10 cellular contexts compared by ENCODE assay signal in the genomic region with DNA sequence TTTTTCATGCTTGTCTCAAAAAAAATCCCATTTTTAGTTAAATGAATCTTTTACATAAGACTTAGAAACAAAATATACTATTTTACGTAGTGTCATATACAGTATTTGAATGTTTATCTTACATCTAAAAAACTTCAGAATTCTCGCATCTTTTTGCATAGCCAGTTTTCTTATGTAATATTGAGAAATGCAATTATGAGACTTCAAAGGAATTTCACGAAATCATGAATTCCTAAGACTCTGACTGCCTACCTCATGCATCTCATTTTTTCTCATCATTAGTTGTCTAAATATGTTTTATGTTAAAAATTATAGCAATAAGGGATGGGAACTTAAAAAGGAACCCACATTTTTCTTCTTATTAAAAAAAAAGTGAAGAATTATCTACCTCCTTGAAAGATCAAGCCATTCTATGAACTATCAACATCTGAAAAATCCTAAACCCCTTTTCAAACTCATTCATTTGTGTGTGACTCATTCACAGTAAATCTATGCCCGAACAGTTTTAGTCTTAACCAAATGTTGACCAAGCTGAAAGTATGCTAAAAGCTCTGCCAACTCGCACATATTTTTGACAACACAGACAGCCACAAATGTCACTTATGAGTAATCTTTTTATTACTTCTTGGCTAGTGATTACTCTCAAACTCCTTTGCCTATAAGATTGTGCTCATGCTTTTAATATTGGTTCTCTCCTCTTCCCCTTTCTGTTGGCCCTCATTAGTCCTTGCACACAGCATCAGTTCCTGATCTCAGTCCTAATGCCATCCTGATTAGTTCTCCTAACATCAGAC.
A peak's percentile ranks its signal among the peaks of the same experiment; 100 is the strongest.
DNase-seq lines count a peak whose midpoint lies in the region; ATAC-seq and TF ChIP-seq lines count a peak whose summit lies in the region.
"Had no signal": no experiment of that assay in that cellular context is flagged by ENCODE, and none has a peak within 500 bp of the region (broad histone marks: within the 10 kb centered on the region; RNA-seq: fewer than 3 reads in every experiment).

No MANE protein-coding gene starts in this region.

- CTCF ChIA-PET in Caco-2 (lab: Charles Lee), result no interaction called here

- no peaks in the 10 kb centered on the region for H3K9me3 Mint-ChIP-seq in Caco-2 (ENCODE audit: unreplicated experiment)

- peak; percentile 71 for ATAC-seq in GM21737 (IDR thresholded peaks at IDR 0.05; ENCODE audit: unreplicated experiment)

- no peak for TF ChIP-seq RAD21 in Ishikawa (IDR thresholded peaks at IDR 0.05; ENCODE audit: low read depth)

- no peak overlapping the region for H3K27ac ChIP-seq in WERI-Rb-1
- H3K27ac ChIP-seq: dorsolateral prefrontal cortex had no signal

- H3K27me3 ChIP-seq in Caco-2 (replicated peaks; ENCODE audit: control insufficient read depth, insufficient read depth, low read length) (no peaks in the 10 kb centered on the region), WERI-Rb-1 (ENCODE audit: insufficient read depth, low read depth, severe bottlenecking) (no peaks in the 10 kb centered on the region)

- peaks cover 18% of the 10 kb centered on the region for H3K4me1 Mint-ChIP-seq in Caco-2 (ENCODE audit: low read depth, unreplicated experiment)

- TF ChIP-seq CTCF in Caco-2 (IDR thresholded peaks at IDR 0.05; ENCODE audit: insufficient read depth in 1 of 2, low read depth in 1 of 2, low read length in 1 of 2, severe bottlenecking in 1 of 2, unreplicated experiment in 1 of 2) (no peak), fibroblast of pulmonary artery (IDR thresholded peaks at IDR 0.05; ENCODE audit: low read length, missing control alignments) (no peak), WERI-Rb-1 (IDR thresholded peaks at IDR 0.05; ENCODE audit: low read depth, low read length) (no peak)

- intact Hi-C loops in Caco-2 (cut with micrococcal nuclease; ENCODE audit: unreplicated experiment), result loop anchor here (1.0 kb wide), 2 partner anchors 29 to 41 kb away; no protein-coding TSS in a partner anchor

- H3K9me3 ChIP-seq in Caco-2 (no peaks in the 10 kb centered on the region), WERI-Rb-1 (ENCODE audit: severe bottlenecking) (no peaks in the 10 kb centered on the region)

- peaks cover 14% of the 10 kb centered on the region; the same call in 1 of the 2 replicates for H3K4me1 ChIP-seq in Caco-2

- no peak overlapping the region for H3K4me3 Mint-ChIP-seq in Caco-2 (ENCODE audit: unreplicated experiment)

- H3K36me3 ChIP-seq in Caco-2 (ENCODE audit: control insufficient read depth, insufficient read depth, low read length) (no peaks in the 10 kb centered on the region), WERI-Rb-1 (no peaks in the 10 kb centered on the region)

- H3K27ac Mint-ChIP-seq in Caco-2 (ENCODE audit: unreplicated experiment), result peak overlapping the region; percentile 9

- no peak; the same call in 1 of the 2 replicates for TF ChIP-seq EP300 in Ishikawa (IDR thresholded peaks at IDR 0.05; ENCODE audit: borderline replicate concordance)

- POLR2A ChIA-PET in Caco-2 (lab: Charles Lee), result no interaction called here

- no peaks in the 10 kb centered on the region for H3K36me3 Mint-ChIP-seq in Caco-2 (ENCODE audit: insufficient read depth, unreplicated experiment)

- no peaks in the 10 kb centered on the region for H3K27me3 Mint-ChIP-seq in Caco-2 (ENCODE audit: insufficient read depth, unreplicated experiment)

- BruUV-seq in Caco-2 (replicated peaks; lab: Mats Ljungman, UMichigan), result no TSS peak

- H3K4me3 ChIP-seq in Caco-2 (ENCODE audit: low read depth, low read length) (no peak overlapping the region), fibroblast of pulmonary artery (replicated peaks; ENCODE audit: low read depth, low read length) (no peak overlapping the region), WERI-Rb-1 (ENCODE audit: low read depth, low read length) (no peak overlapping the region)
- H3K4me3 ChIP-seq: dorsolateral prefrontal cortex, skin epidermis had no signal

- DNase-seq in Caco-2 (peak in 1 of 2 experiments; percentile 37), fibroblast of pulmonary artery (ENCODE audit: low read depth) (peak; percentile 80), T-helper 9 cell (no peak), retina (no peak), WERI-Rb-1 (no peak)
- no peak for DNase-seq in stimulated activated naive CD4-positive, alpha-beta T cell treated with Interleukin-2 at 50 U/mL for 16 hours (lab: John Stamatoyannopoulos, UW)
- DNase-seq: dorsolateral prefrontal cortex had no signal

TF ChIP-seq in Ishikawa, 13 proteins besides CTCF, POLR2A, EP300 and RAD21:
- TF ChIP-seq TEAD4 (IDR thresholded peaks at IDR 0.05) (peak; percentile 27; the same call in 1 of the 2 replicates), CEBPB (IDR thresholded peaks at IDR 0.05) (no peak), NFIC (IDR thresholded peaks at IDR 0.05) (peak; percentile 58), EGR1 (IDR thresholded peaks at IDR 0.05) (no peak), TAF1 (IDR thresholded peaks at IDR 0.05; ENCODE audit: low read depth) (no peak)
- TF ChIP-seq, protein P1, sequence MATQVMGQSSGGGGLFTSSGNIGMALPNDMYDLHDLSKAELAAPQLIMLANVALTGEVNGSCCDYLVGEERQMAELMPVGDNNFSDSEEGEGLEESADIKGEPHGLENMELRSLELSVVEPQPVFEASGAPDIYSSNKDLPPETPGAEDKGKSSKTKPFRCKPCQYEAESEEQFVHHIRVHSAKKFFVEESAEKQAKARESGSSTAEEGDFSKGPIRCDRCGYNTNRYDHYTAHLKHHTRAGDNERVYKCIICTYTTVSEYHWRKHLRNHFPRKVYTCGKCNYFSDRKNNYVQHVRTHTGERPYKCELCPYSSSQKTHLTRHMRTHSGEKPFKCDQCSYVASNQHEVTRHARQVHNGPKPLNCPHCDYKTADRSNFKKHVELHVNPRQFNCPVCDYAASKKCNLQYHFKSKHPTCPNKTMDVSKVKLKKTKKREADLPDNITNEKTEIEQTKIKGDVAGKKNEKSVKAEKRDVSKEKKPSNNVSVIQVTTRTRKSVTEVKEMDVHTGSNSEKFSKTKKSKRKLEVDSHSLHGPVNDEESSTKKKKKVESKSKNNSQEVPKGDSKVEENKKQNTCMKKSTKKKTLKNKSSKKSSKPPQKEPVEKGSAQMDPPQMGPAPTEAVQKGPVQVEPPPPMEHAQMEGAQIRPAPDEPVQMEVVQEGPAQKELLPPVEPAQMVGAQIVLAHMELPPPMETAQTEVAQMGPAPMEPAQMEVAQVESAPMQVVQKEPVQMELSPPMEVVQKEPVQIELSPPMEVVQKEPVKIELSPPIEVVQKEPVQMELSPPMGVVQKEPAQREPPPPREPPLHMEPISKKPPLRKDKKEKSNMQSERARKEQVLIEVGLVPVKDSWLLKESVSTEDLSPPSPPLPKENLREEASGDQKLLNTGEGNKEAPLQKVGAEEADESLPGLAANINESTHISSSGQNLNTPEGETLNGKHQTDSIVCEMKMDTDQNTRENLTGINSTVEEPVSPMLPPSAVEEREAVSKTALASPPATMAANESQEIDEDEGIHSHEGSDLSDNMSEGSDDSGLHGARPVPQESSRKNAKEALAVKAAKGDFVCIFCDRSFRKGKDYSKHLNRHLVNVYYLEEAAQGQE (IDR thresholded peaks at IDR 0.05; ENCODE audit: low read depth), result no peak
- TF ChIP-seq, protein P2, sequence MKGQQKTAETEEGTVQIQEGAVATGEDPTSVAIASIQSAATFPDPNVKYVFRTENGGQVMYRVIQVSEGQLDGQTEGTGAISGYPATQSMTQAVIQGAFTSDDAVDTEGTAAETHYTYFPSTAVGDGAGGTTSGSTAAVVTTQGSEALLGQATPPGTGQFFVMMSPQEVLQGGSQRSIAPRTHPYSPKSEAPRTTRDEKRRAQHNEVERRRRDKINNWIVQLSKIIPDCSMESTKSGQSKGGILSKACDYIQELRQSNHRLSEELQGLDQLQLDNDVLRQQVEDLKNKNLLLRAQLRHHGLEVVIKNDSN (IDR thresholded peaks at IDR 0.05), result no peak
